8 cellular contexts compared by ENCODE assay signal in the genomic region with DNA sequence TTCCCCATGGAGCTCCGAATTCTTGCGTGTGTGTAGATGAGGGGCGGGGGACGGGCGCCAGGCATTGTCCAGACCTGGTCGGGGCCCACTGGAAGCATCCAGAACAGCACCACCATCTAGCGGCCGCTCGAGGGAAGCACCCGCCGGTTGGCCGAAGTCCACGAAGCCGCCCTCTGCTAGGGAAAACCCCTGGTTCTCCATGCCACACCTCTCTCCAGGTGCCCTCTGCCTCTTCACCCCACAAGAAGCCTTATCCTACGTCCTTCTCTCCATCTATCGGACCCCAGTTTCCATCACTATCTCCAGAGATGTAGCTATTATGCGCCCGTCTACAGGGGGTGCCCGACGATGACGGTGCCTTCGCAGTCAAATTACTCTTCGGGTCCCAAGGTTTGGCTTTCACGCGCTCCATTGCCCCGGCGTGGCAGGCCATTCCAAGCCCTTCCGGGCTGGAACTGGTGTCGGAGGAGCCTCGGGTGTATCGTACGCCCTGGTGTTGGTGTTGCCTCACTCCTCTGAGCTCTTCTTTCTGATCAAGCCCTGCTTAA. TPM values are rescaled to one million over a fixed set of nuclear protein-coding genes. Genes with fewer than 3 reads are reported as not detected.
DNase-seq lines count a peak whose midpoint lies in the region; ATAC-seq and TF ChIP-seq lines count a peak whose summit lies in the region.

No MANE protein-coding gene starts in this region.

- intact Hi-C loops in CD14-positive monocyte (cut with micrococcal nuclease): loop anchor here (1.0 to 10.0 kb wide), 8 partner anchors 38 to 306 kb away; partner anchors contain the start of genes FGF11 (in 2 of the 2), TMEM102 (in 2 of the 2), CTDNEP1 (in 1 of the 2) and ELP5 (in 1 of the 2)

- peaks cover 0 to 6% (median 4%) of the 10 kb centered on the region in 3 donors for H3K27me3 Mint-ChIP-seq in CD14-positive monocyte (ENCODE audit: low read depth in 3 of 3)

- peak overlapping the region; percentile 100 for H3K4me2 ChIP-seq in OCI-LY3 (ENCODE audit: low read length)

- peak overlapping the region; percentile 78; the same call in 1 of the 2 replicates for H3K27ac ChIP-seq in HUES6 (ENCODE audit: low read depth, low read length)
- peak overlapping the region; percentile 77 for H3K27ac ChIP-seq in OCI-LY3 (ENCODE audit: low read length)
- H3K27ac ChIP-seq in epithelial cell of prostate: peak overlapping the region; percentile 70

- peak overlapping the region; percentile 97 to 98 for H3K4me3 Mint-ChIP-seq in CD14-positive monocyte

- peak; percentile 83 for DNase-seq in CD14-positive monocyte (ENCODE audit: low spot score)
- peak; percentile 77 for DNase-seq in activated T-cell treated with anti-CD3 and anti-CD28 coated beads for 4 hours
- DNase-seq in epithelial cell of prostate (ENCODE audit: low read depth, low spot score): no peak
- peak; percentile 94 for DNase-seq in mucosa of gallbladder (ENCODE audit: low spot score)
- peak; percentile 59 to 65 for DNase-seq in stimulated activated CD8-positive, alpha-beta memory T cell treated with anti-CD3 and anti-CD28 coated beads, Interleukin-4, amount 100 ng/mL, for 4 hours (ENCODE audit: low read depth in 2 of 2, low spot score in 1 of 2)

- peaks cover 39 to 62% of the 10 kb centered on the region in 2 donors for H3K36me3 Mint-ChIP-seq in CD14-positive monocyte

- H3K9ac ChIP-seq in HUES6 (ENCODE audit: low read length): peak overlapping the region; percentile 89
- H3K9ac ChIP-seq in OCI-LY3 (ENCODE audit: low read length): peak overlapping the region; percentile 85

- no peaks in the 10 kb centered on the region for H3K27me3 ChIP-seq in HUES6 (ENCODE audit: control insufficient read depth, insufficient read depth, low read length)
- no peaks in the 10 kb centered on the region for H3K27me3 ChIP-seq in OCI-LY3 (ENCODE audit: low read depth, low read length)

- peaks cover 45% of the 10 kb centered on the region for H3K79me2 ChIP-seq in OCI-LY3 (ENCODE audit: low read length)

- H4K20me1 ChIP-seq in OCI-LY3 (ENCODE audit: insufficient read depth, low read length): no peaks in the 10 kb centered on the region

- TF ChIP-seq CTCF in CD14-positive monocyte (IDR thresholded peaks at IDR 0.05) (peak; percentile 90), OCI-LY3 (IDR thresholded peaks at IDR 0.05; ENCODE audit: low read depth, low read length) (peak; percentile 51)

- H3K4me3 ChIP-seq in HUES6 (ENCODE audit: low read depth, low read length) (peak overlapping the region; percentile 88), OCI-LY3 (ENCODE audit: low read length) (peak overlapping the region; percentile 90)

- ATAC-seq in GM19463 (IDR thresholded peaks at IDR 0.05; ENCODE audit: unreplicated experiment): peak; percentile 48

- peaks cover 0 to 3% (median 0%) of the 10 kb centered on the region in 7 donors for H3K9me3 Mint-ChIP-seq in CD14-positive monocyte

- H3K36me3 ChIP-seq in HUES6 (ENCODE audit: control insufficient read depth, insufficient read depth, low read length): peaks cover 27% of the 10 kb centered on the region
- peaks cover 12% of the 10 kb centered on the region for H3K36me3 ChIP-seq in OCI-LY3 (replicated peaks; ENCODE audit: low read depth, low read length)

- no peak overlapping the region for H2AFZ ChIP-seq in OCI-LY3 (ENCODE audit: low read depth, low read length)

- H3K4me1 ChIP-seq in HUES6 (ENCODE audit: control insufficient read depth, insufficient read depth, low read length) (peaks cover 39% of the 10 kb centered on the region), OCI-LY3 (ENCODE audit: low read length) (peaks cover 42% of the 10 kb centered on the region)

- peak overlapping the region; percentile 93 to 98 (median 96) for H3K27ac Mint-ChIP-seq in CD14-positive monocyte

- H3K9me3 ChIP-seq in HUES6 (ENCODE audit: control insufficient read depth, insufficient read depth, low read depth, low read length): no peaks in the 10 kb centered on the region
- no peaks in the 10 kb centered on the region for H3K9me3 ChIP-seq in OCI-LY3 (ENCODE audit: insufficient read depth, low read length)

- peaks cover 54% of the 10 kb centered on the region for H3K4me1 Mint-ChIP-seq in CD14-positive monocyte

RNA-seq across cellular contexts. Expression of gene SENP3, which starts 0.6 kb away (rescaled TPM):
- polyA plus RNA-seq in CD14-positive monocyte: 1 to 10 TPM; 2.9 to 5.6 TPM
- total RNA-seq in mucosa of gallbladder: 46.6 TPM

RNA-seq across cellular contexts. Expression of gene TNFSF13, which starts 2.6 kb away (rescaled TPM):
- 100 to 1,000 TPM; 491 to 523 TPM for polyA plus RNA-seq in CD14-positive monocyte
- total RNA-seq in mucosa of gallbladder: 120 TPM

RNA-seq across cellular contexts. Expression of gene TNFSF12, which starts 12.2 kb away (rescaled TPM):
- 10 to 100 TPM; 37.7 to 50.2 TPM for polyA plus RNA-seq in CD14-positive monocyte
- 81.5 TPM for total RNA-seq in mucosa of gallbladder

RNA-seq across cellular contexts. Expression of gene CD68, which starts 18.3 kb away (rescaled TPM):
- polyA plus RNA-seq in CD14-positive monocyte: 100 to 1,000 TPM; 642 to 884 TPM
- total RNA-seq in mucosa of gallbladder: 75.3 TPM

RNA-seq across cellular contexts. Expression of gene MPDU1, which starts 22.6 kb away (rescaled TPM):
- 100 to 1,000 TPM; 103 to 107 TPM for polyA plus RNA-seq in CD14-positive monocyte
- 76.4 TPM for total RNA-seq in mucosa of gallbladder
